1 cellular context compared by ENCODE assay signal in genomic region chrX:66110112-66110511, GRCh38.
TF ChIP-seq lines count a peak whose summit lies in the region.

No MANE protein-coding gene starts in this region.

TF ChIP-seq in K562, 482 proteins besides CTCF, POLR2A, EP300 and RAD21 (continued from another document):
- 0 out of 2 replicates have a peak, but pooled peaks have one; percentile 25 for TF ChIP-seq FOXM1 (IDR thresholded peaks at IDR 0.05; ENCODE audit: low read depth)
- TF ChIP-seq FOXM1 (CRISPR knock-in tag; IDR thresholded peaks at IDR 0.05; ENCODE audit: low read depth), result no peak
- TF ChIP-seq DEAF1 (CRISPR knock-in tag; IDR thresholded peaks at IDR 0.05), result peak; percentile 40; the same call in 1 of the 2 replicates
- no peak for TF ChIP-seq DIDO1 (tag; IDR thresholded peaks at IDR 0.05; ENCODE audit: low read depth)
- peak; percentile 41; the same call in 1 of the 2 replicates for TF ChIP-seq SMC3 (conservative IDR thresholded peaks at IDR 0.05; ENCODE audit: insufficient read depth, low read depth, low read length)
- TF ChIP-seq ZNF76 (CRISPR knock-in tag; IDR thresholded peaks at IDR 0.05; ENCODE audit: borderline replicate concordance), result no peak
- no peak for TF ChIP-seq RBM25 (IDR thresholded peaks at IDR 0.05; ENCODE audit: low read depth, low read length, severe bottlenecking)
- TF ChIP-seq TAF15 (IDR thresholded peaks at IDR 0.05; ENCODE audit: low read depth, low read length), result no peak
- TF ChIP-seq ZNF740 (CRISPR knock-in tag; IDR thresholded peaks at IDR 0.05), result no peak
- peak in 1 of 2 experiments; percentile 65; a peak in 1 of 4 replicates for TF ChIP-seq ZNF740 (tag; IDR thresholded peaks at IDR 0.05)
- TF ChIP-seq THRA (IDR thresholded peaks at IDR 0.05), result peak; percentile 39; the same call in 1 of the 2 replicates
- no peak for TF ChIP-seq ZKSCAN1 (IDR thresholded peaks at IDR 0.05; ENCODE audit: low read depth, low read length)
- TF ChIP-seq ZNF592 (IDR thresholded peaks at IDR 0.05), result 0 out of 2 replicates have a peak, but pooled peaks have one; percentile 37
